14 cellular contexts compared by ENCODE assay signal in the genomic region with DNA sequence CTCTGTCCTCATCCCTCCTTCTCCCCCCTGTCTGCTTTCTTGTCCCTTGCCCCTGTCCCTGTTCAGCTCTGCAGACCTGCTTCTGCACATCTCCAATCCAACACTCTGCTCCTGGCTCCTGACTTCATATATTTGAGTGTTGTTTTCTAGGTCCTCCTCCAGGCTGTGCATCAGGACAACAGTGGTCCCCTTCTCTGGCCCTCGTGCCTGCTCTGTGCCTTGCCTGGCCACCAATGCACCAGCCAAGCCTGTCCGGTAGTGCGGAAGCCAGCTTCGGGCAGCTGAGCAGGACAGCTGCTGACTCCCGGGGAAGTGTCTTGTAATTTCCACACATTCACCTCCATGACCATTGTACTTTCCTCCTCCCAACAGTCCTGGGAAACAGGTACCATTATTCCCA.
"Had no signal": no experiment of that assay in that cellular context is flagged by ENCODE, and none has a peak within 500 bp of the region (broad histone marks: within the 10 kb centered on the region; RNA-seq: fewer than 3 reads in every experiment).

No MANE protein-coding gene starts in this region.

- H3K27me3 Mint-ChIP-seq: activated T-cell treated with anti-CD3 and anti-CD28 coated beads, Interleukin-2, amount 50 U/mL, for 24 hours; T-cell had no signal

- H3K4me1 ChIP-seq: prostate gland had no signal

- H3K36me3 ChIP-seq: prostate gland, transverse colon had no signal

- H3K4me3 Mint-ChIP-seq: activated T-cell treated with anti-CD3 and anti-CD28 coated beads, Interleukin-2, amount 50 U/mL, for 24 hours; memory B cell; nephron had no signal

- H3K9ac ChIP-seq: SK-N-SH had no signal

- FAIRE-seq: endometrium, keratinocyte had no signal

- H3K4me3 ChIP-seq: prostate gland, transverse colon had no signal

- DNase-seq: activated CD4-positive, CD25-positive, alpha-beta regulatory T cell treated with anti-CD3 and anti-CD28 coated beads, Interleukin-2, amount 50 U/mL, for 72 hours; activated effector memory CD4-positive, alpha-beta T cell treated with Interleukin-2 at 50 U/mL for 16 hours; activated naive CD4-positive, alpha-beta T cell treated with anti-CD3 and anti-CD28 coated beads, Interleukin-2, amount 50 U/mL, for 16 hours; activated T-cell treated with anti-CD3 and anti-CD28 coated beads, Interleukin-2, amount 50 U/mL, for 24 hours; hippocampal formation; SK-N-SH; T-cell; T1000; transverse colon had no signal

- H3K9me3 ChIP-seq: prostate gland, SK-N-SH, transverse colon had no signal

- H3K9me3 Mint-ChIP-seq: activated T-cell treated with anti-CD3 and anti-CD28 coated beads, Interleukin-2, amount 50 U/mL, for 24 hours; nephron; T-cell had no signal

- H3K27ac ChIP-seq: prostate gland, transverse colon had no signal

- H3K27ac Mint-ChIP-seq: activated T-cell treated with anti-CD3 and anti-CD28 coated beads, Interleukin-2, amount 50 U/mL, for 24 hours; memory B cell had no signal

- H3K27me3 ChIP-seq: transverse colon had no signal

- H3K36me3 Mint-ChIP-seq: memory B cell, T-cell had no signal
